ENCODE assay signal across 8 cellular contexts in genomic region chr7:3897430-3898385, GRCh38.
DNase-seq lines count a peak whose midpoint lies in the region; ATAC-seq, FAIRE-seq and TF ChIP-seq lines count a peak whose summit lies in the region.

No MANE protein-coding gene starts in this region.

- TF ChIP-seq CTCF in nephron (IDR thresholded peaks at IDR 0.05; ENCODE audit: unreplicated experiment in 3 of 3), result peak; percentile 74 to 83 (median 80)
- peak; percentile 60 to 78 (median 69) for TF ChIP-seq CTCF in tibial nerve (IDR thresholded peaks at IDR 0.05)

- 79 to 80% methylated on average over 10 of the region's 10 CpGs for WGBS in tibial nerve, 2 donors

- H3K27ac Mint-ChIP-seq in activated naive CD8-positive, alpha-beta T cell treated with anti-CD3 and anti-CD28 coated beads, Interleukin-2, amount 50 U/mL, for 24 hours, result no peak overlapping the region
- no peak overlapping the region for H3K27ac Mint-ChIP-seq in activated naive CD8-positive, alpha-beta T cell treated with anti-CD3 and anti-CD28 coated beads for 36 hours
- peak overlapping the region; percentile 48 to 85 (median 77) for H3K27ac Mint-ChIP-seq in nephron

- peak; percentile 82 for FAIRE-seq in endometrium (lab: Jason Lieb, UNC)

- H3K36me3 ChIP-seq in tibial nerve, result no peaks in the 10 kb centered on the region

- peak; percentile 35 for DNase-seq in activated naive CD8-positive, alpha-beta T cell treated with anti-CD3 and anti-CD28 coated beads, Interleukin-2, amount 50 U/mL, for 24 hours
- no peak for DNase-seq in activated naive CD8-positive, alpha-beta T cell treated with anti-CD3 and anti-CD28 coated beads for 36 hours
- DNase-seq in NAMALWA (ENCODE audit: low spot score) (peak; percentile 70), tibial nerve (ENCODE audit: low spot score in 2 of 2) (peak in 1 of 2 donors; percentile 35), epidermal melanocyte (ENCODE audit: insufficient read length, low spot score) (no peak)
- DNase-seq in activated CD4-positive, alpha-beta T cell treated with anti-CD3 and anti-CD28 coated beads for 1 hour, result peak; percentile 15

- H3K27ac ChIP-seq in tibial nerve, result no peak overlapping the region

- H3K27me3 Mint-ChIP-seq in activated naive CD8-positive, alpha-beta T cell treated with anti-CD3 and anti-CD28 coated beads, Interleukin-2, amount 50 U/mL, for 24 hours, result peaks cover 6% of the 10 kb centered on the region
- peaks cover 5% of the 10 kb centered on the region for H3K27me3 Mint-ChIP-seq in activated naive CD8-positive, alpha-beta T cell treated with anti-CD3 and anti-CD28 coated beads for 36 hours
- H3K27me3 Mint-ChIP-seq in nephron (ENCODE audit: low read depth), result peaks cover 7% of the 10 kb centered on the region

- no peaks in the 10 kb centered on the region for H3K4me1 Mint-ChIP-seq in activated naive CD8-positive, alpha-beta T cell treated with anti-CD3 and anti-CD28 coated beads, Interleukin-2, amount 50 U/mL, for 24 hours
- H3K4me1 Mint-ChIP-seq in activated naive CD8-positive, alpha-beta T cell treated with anti-CD3 and anti-CD28 coated beads for 36 hours, result no peaks in the 10 kb centered on the region
- peaks cover 67% of the 10 kb centered on the region for H3K4me1 Mint-ChIP-seq in nephron

- no peak for TF ChIP-seq EP300 in tibial nerve (IDR thresholded peaks at IDR 0.05)

- H3K4me3 ChIP-seq in tibial nerve, result no peak overlapping the region

- no peaks in the 10 kb centered on the region for H3K9me3 Mint-ChIP-seq in activated naive CD8-positive, alpha-beta T cell treated with anti-CD3 and anti-CD28 coated beads, Interleukin-2, amount 50 U/mL, for 24 hours
- no peaks in the 10 kb centered on the region for H3K9me3 Mint-ChIP-seq in activated naive CD8-positive, alpha-beta T cell treated with anti-CD3 and anti-CD28 coated beads for 36 hours
- H3K9me3 Mint-ChIP-seq in nephron, result no peaks in the 10 kb centered on the region

- no peaks in the 10 kb centered on the region for H3K36me3 Mint-ChIP-seq in activated naive CD8-positive, alpha-beta T cell treated with anti-CD3 and anti-CD28 coated beads, Interleukin-2, amount 50 U/mL, for 24 hours (ENCODE audit: low read depth)
- H3K36me3 Mint-ChIP-seq in activated naive CD8-positive, alpha-beta T cell treated with anti-CD3 and anti-CD28 coated beads for 36 hours, result no peaks in the 10 kb centered on the region
- no peaks in the 10 kb centered on the region for H3K36me3 Mint-ChIP-seq in nephron (ENCODE audit: low read depth)

- no peaks in the 10 kb centered on the region for H3K27me3 ChIP-seq in tibial nerve

- TF ChIP-seq POLR2A in tibial nerve (IDR thresholded peaks at IDR 0.05), result no peak

- ATAC-seq in activated naive CD8-positive, alpha-beta T cell treated with anti-CD3 and anti-CD28 coated beads, Interleukin-2, amount 50 U/mL, for 24 hours, result no peak

- H3K4me1 ChIP-seq in tibial nerve, result peaks cover 0 to 10% (median 0%) of the 10 kb centered on the region in 4 donors

- no peaks in the 10 kb centered on the region for H3K9me3 ChIP-seq in tibial nerve

- H3K4me3 Mint-ChIP-seq in activated naive CD8-positive, alpha-beta T cell treated with anti-CD3 and anti-CD28 coated beads, Interleukin-2, amount 50 U/mL, for 24 hours, result no peak overlapping the region
- H3K4me3 Mint-ChIP-seq in activated naive CD8-positive, alpha-beta T cell treated with anti-CD3 and anti-CD28 coated beads for 36 hours, result no peak overlapping the region
- H3K4me3 Mint-ChIP-seq in nephron, result peak overlapping the region in 2 of 3 experiments; percentile 38 to 53

Comparison
In these comparisons a context has a peak if more than half of its experiments do, and no peak if none do; other contexts are left out.
1. DNase-seq: peak in activated naive CD8-positive, alpha-beta T cell treated with anti-CD3 and anti-CD28 coated beads, Interleukin-2, amount 50 U/mL, for 24 hours (single experiment), NAMALWA (single experiment) and activated CD4-positive, alpha-beta T cell treated with anti-CD3 and anti-CD28 coated beads for 1 hour (single experiment); none in activated naive CD8-positive, alpha-beta T cell treated with anti-CD3 and anti-CD28 coated beads for 36 hours (single experiment) and epidermal melanocyte (single experiment).
2. H3K27ac Mint-ChIP-seq: peak in nephron (3 of 3); none in activated naive CD8-positive, alpha-beta T cell treated with anti-CD3 and anti-CD28 coated beads, Interleukin-2, amount 50 U/mL, for 24 hours (single experiment) and activated naive CD8-positive, alpha-beta T cell treated with anti-CD3 and anti-CD28 coated beads for 36 hours (single experiment).
3. H3K4me3 Mint-ChIP-seq: peak in nephron (2 of 3); none in activated naive CD8-positive, alpha-beta T cell treated with anti-CD3 and anti-CD28 coated beads, Interleukin-2, amount 50 U/mL, for 24 hours (single experiment) and activated naive CD8-positive, alpha-beta T cell treated with anti-CD3 and anti-CD28 coated beads for 36 hours (single experiment).